1 cellular context compared by ENCODE assay signal in genomic region chr4:8378101-8378724, GRCh38.
TF ChIP-seq lines count a peak whose summit lies in the region.

No MANE protein-coding gene starts in this region.

TF ChIP-seq in H1, 55 proteins besides CTCF, POLR2A, EP300 and RAD21:
- TF ChIP-seq CHD7 (IDR thresholded peaks at IDR 0.05; ENCODE audit: insufficient replicate concordance, low read length), result no peak
- TF ChIP-seq ZNF274 (IDR thresholded peaks at IDR 0.05; ENCODE audit: borderline replicate concordance, extremely low read depth, low read length), result no peak
- no peak for TF ChIP-seq KDM4A (IDR thresholded peaks at IDR 0.05; ENCODE audit: low read depth, low read length, severe bottlenecking)
- no peak for TF ChIP-seq PHF8 (conservative IDR thresholded peaks at IDR 0.05; ENCODE audit: low read depth, low read length)
- no peak for TF ChIP-seq CEBPB (IDR thresholded peaks at IDR 0.05; ENCODE audit: low read depth, low read length)
